ENCODE assay signal across 8 cellular contexts in genomic region chr21:17793675-17794123, GRCh38. TPM values are rescaled to one million over a fixed set of nuclear protein-coding genes. Genes with fewer than 3 reads are reported as not detected.
A peak's percentile ranks its signal among the peaks of the same experiment; 100 is the strongest.
DNase-seq lines count a peak whose midpoint lies in the region; ATAC-seq, FAIRE-seq and TF ChIP-seq lines count a peak whose summit lies in the region.

No MANE protein-coding gene starts in this region.

- WGBS in small intestine, 3 donors, result 3 to 7% (median 7%) methylated on average over 1 of the region's 1 CpG
- 100% methylated on average over 1 of the region's 1 CpG; no CpG with 5 or more reads in 1 of the 2 experiments for WGBS in endodermal cell (ENCODE audit: insufficient coverage in 1 of 2, insufficient read length in 1 of 2), 2 experiments

- H3K9ac ChIP-seq in Karpas-422 (ENCODE audit: low read length), result peak overlapping the region; percentile 45
- no peak overlapping the region for H3K9ac ChIP-seq in endocrine pancreas (ENCODE audit: control insufficient read depth, insufficient read depth, low read length)
- no peak overlapping the region for H3K9ac ChIP-seq in endodermal cell (ENCODE audit: extremely low read depth, low read length, poor library complexity, severe bottlenecking)

- H3K27me3 ChIP-seq in Karpas-422 (ENCODE audit: low read length) (no peaks in the 10 kb centered on the region), endocrine pancreas (ENCODE audit: control insufficient read depth, insufficient read depth, low read length) (no peaks in the 10 kb centered on the region), small intestine (ENCODE audit: control insufficient read depth in 2 of 2, insufficient read depth in 2 of 2, low read length in 2 of 2) (no peaks in the 10 kb centered on the region), endodermal cell (ENCODE audit: control insufficient read depth, insufficient read depth, low read length, poor library complexity, severe bottlenecking) (no peaks in the 10 kb centered on the region)

- peak overlapping the region; percentile 66 for H3K4me2 ChIP-seq in Karpas-422 (ENCODE audit: low read depth, low read length, poor library complexity, severe bottlenecking)

- H3K4me1 Mint-ChIP-seq in endodermal cell, result no peaks in the 10 kb centered on the region

- no peak for TF ChIP-seq CTCF in endodermal cell (conservative IDR thresholded peaks at IDR 0.05)

- peaks cover 62% of the 10 kb centered on the region for H3K79me2 ChIP-seq in Karpas-422 (ENCODE audit: low read length)

- no peak overlapping the region for H3K27ac Mint-ChIP-seq in endodermal cell

- no peak overlapping the region for H3K4me3 Mint-ChIP-seq in endodermal cell

- H3K9me3 ChIP-seq in Karpas-422 (ENCODE audit: low read length) (no peaks in the 10 kb centered on the region), endocrine pancreas (ENCODE audit: control insufficient read depth, low read length) (no peaks in the 10 kb centered on the region), small intestine (ENCODE audit: control insufficient read depth, low read depth) (no peaks in the 10 kb centered on the region), endodermal cell (ENCODE audit: control insufficient read depth, low read length) (no peaks in the 10 kb centered on the region)

- FAIRE-seq in small intestine (lab: Jason Lieb, UNC), result no peak

- ATAC-seq in GM21515 (IDR thresholded peaks at IDR 0.05; ENCODE audit: unreplicated experiment), result peak; percentile 65

- DNase-seq in EH (ENCODE audit: low read depth) (peak; percentile 64), Karpas-422 (no peak), small intestine (peak; percentile 52), endodermal cell (no peak), NCI-H345 treated with DMSO at 0.1 percent for 48 hours (lab: John Stamatoyannopoulos, UW; ENCODE audit: unreplicated experiment) (no peak)
- no peak for DNase-seq in stimulated activated CD4-positive, alpha-beta T cell treated with anti-CD3 and anti-CD28 coated beads, Interleukin-4, amount 100 ng/mL, for 1 hour

- H4K20me1 ChIP-seq in Karpas-422 (ENCODE audit: insufficient read depth, low read depth, low read length), result no peaks in the 10 kb centered on the region

- H3K36me3 ChIP-seq in Karpas-422 (ENCODE audit: insufficient read depth, low read length), result peaks cover 53% of the 10 kb centered on the region
- H3K36me3 ChIP-seq in endocrine pancreas (ENCODE audit: control insufficient read depth, insufficient read depth, low read length), result no peaks in the 10 kb centered on the region
- peaks cover 0 to 2% of the 10 kb centered on the region in 2 donors for H3K36me3 ChIP-seq in small intestine (ENCODE audit: control insufficient read depth in 2 of 2, insufficient read depth in 2 of 2, low read length in 2 of 2)
- H3K36me3 ChIP-seq in endodermal cell (ENCODE audit: control insufficient read depth, insufficient read depth, low read length), result peaks cover 86% of the 10 kb centered on the region

- H3K9me3 Mint-ChIP-seq in endodermal cell, result no peaks in the 10 kb centered on the region

- peak overlapping the region; percentile 57 for H3K27ac ChIP-seq in Karpas-422 (ENCODE audit: low read length)
- peak overlapping the region; percentile 82 to 83 for H3K27ac ChIP-seq in small intestine (ENCODE audit: low read depth in 1 of 2, low read length in 1 of 2)
- H3K27ac ChIP-seq in endodermal cell (ENCODE audit: low read depth, low read length), result no peak overlapping the region

- H3K4me1 ChIP-seq in Karpas-422 (ENCODE audit: low read length) (peaks cover 86% of the 10 kb centered on the region), endocrine pancreas (ENCODE audit: control insufficient read depth, insufficient read depth, low read length) (peaks cover 18% of the 10 kb centered on the region), small intestine (ENCODE audit: control insufficient read depth in 2 of 2, insufficient read depth in 1 of 2, low read depth in 1 of 2, low read length in 1 of 2) (no peaks in the 10 kb centered on the region), endodermal cell (ENCODE audit: control insufficient read depth, insufficient read depth, low read length) (no peaks in the 10 kb centered on the region)

- H3K36me3 Mint-ChIP-seq in endodermal cell (ENCODE audit: low read depth), result peaks cover 45% of the 10 kb centered on the region

- no peaks in the 10 kb centered on the region for H3K9me2 ChIP-seq in Karpas-422 (replicated peaks; ENCODE audit: insufficient read depth, low read length)

- no peak overlapping the region for H2AFZ ChIP-seq in Karpas-422 (ENCODE audit: low read length)

- no peaks in the 10 kb centered on the region for H3K27me3 Mint-ChIP-seq in endodermal cell (ENCODE audit: insufficient read depth)

- H3K4me3 ChIP-seq in Karpas-422 (ENCODE audit: low read length) (peak overlapping the region; percentile 49), endocrine pancreas (ENCODE audit: control insufficient read depth, insufficient read depth, low read length) (peak overlapping the region; percentile 56), small intestine (ENCODE audit: low read depth in 1 of 2, low read length in 2 of 2) (peak overlapping the region in 1 of 2 donors; percentile 35), endodermal cell (ENCODE audit: low read length) (no peak overlapping the region)

RNA-seq across cellular contexts. Expression of gene C21orf91, which starts 25.5 kb away (rescaled TPM):
- 31.6 and 37.4 TPM in 2 replicates for total RNA-seq in Karpas-422 (2014; rRNA removed; shearing (Covaris generic); ENCODE audit: low replicate concordance)
- 1 to 10 TPM; 1.8 to 2.2 (median 2.0) TPM for polyA plus RNA-seq in small intestine
- total RNA-seq in endodermal cell, result 10 to 100 TPM; 32.3 to 49.5 TPM
- 22.4 TPM for polyA plus RNA-seq in endodermal cell (2013, experiment 1 of 2)
- 23.8 TPM for polyA plus RNA-seq in endodermal cell (2013, experiment 2 of 2)

Comparison
In these comparisons a context has a peak if more than half of its experiments do, and no peak if none do; other contexts are left out.
1. DNase-seq: peak in EH (single experiment) and small intestine (single experiment); none in Karpas-422 (single experiment), endodermal cell (single experiment), stimulated activated CD4-positive, alpha-beta T cell treated with anti-CD3 and anti-CD28 coated beads, Interleukin-4, amount 100 ng/mL, for 1 hour (single experiment) and NCI-H345 treated with DMSO at 0.1 percent for 48 hours (single experiment).